1 cellular context compared by ENCODE assay signal in genomic region chr2:6826081-6826913, GRCh38.
TF ChIP-seq lines count a peak whose summit lies in the region.

No MANE protein-coding gene starts in this region.

TF ChIP-seq in K562, 482 proteins besides CTCF, POLR2A, EP300 and RAD21 (continued from another document and continues in another):
- no peak for TF ChIP-seq ZNF407 (IDR thresholded peaks at IDR 0.05; ENCODE audit: low read depth)
- TF ChIP-seq, protein P1, sequence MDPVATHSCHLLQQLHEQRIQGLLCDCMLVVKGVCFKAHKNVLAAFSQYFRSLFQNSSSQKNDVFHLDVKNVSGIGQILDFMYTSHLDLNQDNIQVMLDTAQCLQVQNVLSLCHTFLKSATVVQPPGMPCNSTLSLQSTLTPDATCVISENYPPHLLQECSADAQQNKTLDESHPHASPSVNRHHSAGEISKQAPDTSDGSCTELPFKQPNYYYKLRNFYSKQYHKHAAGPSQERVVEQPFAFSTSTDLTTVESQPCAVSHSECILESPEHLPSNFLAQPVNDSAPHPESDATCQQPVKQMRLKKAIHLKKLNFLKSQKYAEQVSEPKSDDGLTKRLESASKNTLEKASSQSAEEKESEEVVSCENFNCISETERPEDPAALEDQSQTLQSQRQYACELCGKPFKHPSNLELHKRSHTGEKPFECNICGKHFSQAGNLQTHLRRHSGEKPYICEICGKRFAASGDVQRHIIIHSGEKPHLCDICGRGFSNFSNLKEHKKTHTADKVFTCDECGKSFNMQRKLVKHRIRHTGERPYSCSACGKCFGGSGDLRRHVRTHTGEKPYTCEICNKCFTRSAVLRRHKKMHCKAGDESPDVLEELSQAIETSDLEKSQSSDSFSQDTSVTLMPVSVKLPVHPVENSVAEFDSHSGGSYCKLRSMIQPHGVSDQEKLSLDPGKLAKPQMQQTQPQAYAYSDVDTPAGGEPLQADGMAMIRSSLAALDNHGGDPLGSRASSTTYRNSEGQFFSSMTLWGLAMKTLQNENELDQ (CRISPR knock-in tag; IDR thresholded peaks at IDR 0.05; ENCODE audit: borderline replicate concordance), result no peak
- TF ChIP-seq, protein P2, sequence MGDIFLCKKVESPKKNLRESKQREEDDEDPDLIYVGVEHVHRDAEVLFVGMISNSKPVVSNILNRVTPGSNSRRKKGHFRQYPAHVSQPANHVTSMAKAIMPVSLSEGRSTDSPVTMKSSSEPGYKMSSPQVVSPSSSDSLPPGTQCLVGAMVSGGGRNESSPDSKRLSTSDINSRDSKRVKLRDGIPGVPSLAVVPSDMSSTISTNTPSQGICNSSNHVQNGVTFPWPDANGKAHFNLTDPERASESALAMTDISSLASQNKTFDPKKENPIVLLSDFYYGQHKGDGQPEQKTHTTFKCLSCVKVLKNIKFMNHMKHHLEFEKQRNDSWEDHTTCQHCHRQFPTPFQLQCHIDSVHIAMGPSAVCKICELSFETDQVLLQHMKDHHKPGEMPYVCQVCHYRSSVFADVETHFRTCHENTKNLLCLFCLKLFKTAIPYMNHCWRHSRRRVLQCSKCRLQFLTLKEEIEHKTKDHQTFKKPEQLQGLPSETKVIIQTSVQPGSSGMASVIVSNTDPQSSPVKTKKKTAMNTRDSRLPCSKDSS (IDR thresholded peaks at IDR 0.05; ENCODE audit: low read depth, partially characterized antibody), result no peak
- no peak for TF ChIP-seq MYBL2 (IDR thresholded peaks at IDR 0.05; ENCODE audit: low read depth)
- TF ChIP-seq MYBL2 (CRISPR knock-in tag; IDR thresholded peaks at IDR 0.05; ENCODE audit: borderline replicate concordance), result no peak
- no peak for TF ChIP-seq SMAD1 (IDR thresholded peaks at IDR 0.05; ENCODE audit: low read depth, low read length, partially characterized antibody)
- TF ChIP-seq SRSF3 (IDR thresholded peaks at IDR 0.05; ENCODE audit: insufficient read depth, low read length), result no peak
- TF ChIP-seq ZEB2 (IDR thresholded peaks at IDR 0.05), result 0 out of 2 replicates have a peak, but pooled peaks have one; percentile 23
- TF ChIP-seq GTF2A2 (tag; IDR thresholded peaks at IDR 0.05), result no peak
- peak; percentile 67 to 84; a peak in 3 of 4 replicates for TF ChIP-seq ETV6 (IDR thresholded peaks at IDR 0.05; ENCODE audit: borderline replicate concordance in 1 of 2, low read depth in 2 of 2, low read length in 1 of 2)
- TF ChIP-seq ETV6 (CRISPR knock-in tag; IDR thresholded peaks at IDR 0.05; ENCODE audit: borderline replicate concordance), result no peak
- TF ChIP-seq ZNF165 (CRISPR knock-in tag; IDR thresholded peaks at IDR 0.05; ENCODE audit: borderline replicate concordance), result no peak
- no peak for TF ChIP-seq ZBTB43 (CRISPR knock-in tag; IDR thresholded peaks at IDR 0.05)
- TF ChIP-seq ZNF217 (CRISPR knock-in tag; IDR thresholded peaks at IDR 0.05), result no peak
- no peak for TF ChIP-seq MECOM (CRISPR knock-in tag; IDR thresholded peaks at IDR 0.05)
- no peak for TF ChIP-seq PRPF4 (IDR thresholded peaks at IDR 0.05; ENCODE audit: insufficient read depth, low read depth, low read length, poor library complexity, severe bottlenecking)
- TF ChIP-seq SRSF9 (IDR thresholded peaks at IDR 0.05; ENCODE audit: borderline replicate concordance, low read depth, low read length), result no peak
- TF ChIP-seq ADNP (tag; IDR thresholded peaks at IDR 0.05), result no peak
- no peak for TF ChIP-seq SMAD2 (IDR thresholded peaks at IDR 0.05; ENCODE audit: low read depth, low read length)
- TF ChIP-seq FOXA1 (IDR thresholded peaks at IDR 0.05; ENCODE audit: borderline replicate concordance), result no peak
- peak; percentile 95 for TF ChIP-seq FOSL1 (tag; conservative IDR thresholded peaks at IDR 0.05)
- no peak; the same call in 1 of the 2 replicates for TF ChIP-seq STAG1 (CRISPR knock-in tag; IDR thresholded peaks at IDR 0.05; ENCODE audit: borderline replicate concordance)
- TF ChIP-seq, protein P3, sequence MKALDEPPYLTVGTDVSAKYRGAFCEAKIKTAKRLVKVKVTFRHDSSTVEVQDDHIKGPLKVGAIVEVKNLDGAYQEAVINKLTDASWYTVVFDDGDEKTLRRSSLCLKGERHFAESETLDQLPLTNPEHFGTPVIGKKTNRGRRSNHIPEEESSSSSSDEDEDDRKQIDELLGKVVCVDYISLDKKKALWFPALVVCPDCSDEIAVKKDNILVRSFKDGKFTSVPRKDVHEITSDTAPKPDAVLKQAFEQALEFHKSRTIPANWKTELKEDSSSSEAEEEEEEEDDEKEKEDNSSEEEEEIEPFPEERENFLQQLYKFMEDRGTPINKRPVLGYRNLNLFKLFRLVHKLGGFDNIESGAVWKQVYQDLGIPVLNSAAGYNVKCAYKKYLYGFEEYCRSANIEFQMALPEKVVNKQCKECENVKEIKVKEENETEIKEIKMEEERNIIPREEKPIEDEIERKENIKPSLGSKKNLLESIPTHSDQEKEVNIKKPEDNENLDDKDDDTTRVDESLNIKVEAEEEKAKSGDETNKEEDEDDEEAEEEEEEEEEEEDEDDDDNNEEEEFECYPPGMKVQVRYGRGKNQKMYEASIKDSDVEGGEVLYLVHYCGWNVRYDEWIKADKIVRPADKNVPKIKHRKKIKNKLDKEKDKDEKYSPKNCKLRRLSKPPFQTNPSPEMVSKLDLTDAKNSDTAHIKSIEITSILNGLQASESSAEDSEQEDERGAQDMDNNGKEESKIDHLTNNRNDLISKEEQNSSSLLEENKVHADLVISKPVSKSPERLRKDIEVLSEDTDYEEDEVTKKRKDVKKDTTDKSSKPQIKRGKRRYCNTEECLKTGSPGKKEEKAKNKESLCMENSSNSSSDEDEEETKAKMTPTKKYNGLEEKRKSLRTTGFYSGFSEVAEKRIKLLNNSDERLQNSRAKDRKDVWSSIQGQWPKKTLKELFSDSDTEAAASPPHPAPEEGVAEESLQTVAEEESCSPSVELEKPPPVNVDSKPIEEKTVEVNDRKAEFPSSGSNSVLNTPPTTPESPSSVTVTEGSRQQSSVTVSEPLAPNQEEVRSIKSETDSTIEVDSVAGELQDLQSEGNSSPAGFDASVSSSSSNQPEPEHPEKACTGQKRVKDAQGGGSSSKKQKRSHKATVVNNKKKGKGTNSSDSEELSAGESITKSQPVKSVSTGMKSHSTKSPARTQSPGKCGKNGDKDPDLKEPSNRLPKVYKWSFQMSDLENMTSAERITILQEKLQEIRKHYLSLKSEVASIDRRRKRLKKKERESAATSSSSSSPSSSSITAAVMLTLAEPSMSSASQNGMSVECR (CRISPR knock-in tag; IDR thresholded peaks at IDR 0.05), result no peak
- TF ChIP-seq FOXM1 (IDR thresholded peaks at IDR 0.05; ENCODE audit: low read depth), result no peak
- TF ChIP-seq FOXM1 (CRISPR knock-in tag; IDR thresholded peaks at IDR 0.05; ENCODE audit: low read depth), result no peak
- no peak for TF ChIP-seq CBX5 (IDR thresholded peaks at IDR 0.05; ENCODE audit: borderline replicate concordance, low read depth)
- TF ChIP-seq, protein P4, sequence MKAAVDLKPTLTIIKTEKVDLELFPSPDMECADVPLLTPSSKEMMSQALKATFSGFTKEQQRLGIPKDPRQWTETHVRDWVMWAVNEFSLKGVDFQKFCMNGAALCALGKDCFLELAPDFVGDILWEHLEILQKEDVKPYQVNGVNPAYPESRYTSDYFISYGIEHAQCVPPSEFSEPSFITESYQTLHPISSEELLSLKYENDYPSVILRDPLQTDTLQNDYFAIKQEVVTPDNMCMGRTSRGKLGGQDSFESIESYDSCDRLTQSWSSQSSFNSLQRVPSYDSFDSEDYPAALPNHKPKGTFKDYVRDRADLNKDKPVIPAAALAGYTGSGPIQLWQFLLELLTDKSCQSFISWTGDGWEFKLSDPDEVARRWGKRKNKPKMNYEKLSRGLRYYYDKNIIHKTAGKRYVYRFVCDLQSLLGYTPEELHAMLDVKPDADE (conservative IDR thresholded peaks at IDR 0.05; ENCODE audit: control insufficient read depth, low read depth, low read length), result no peak
- no peak for TF ChIP-seq ZNF668 (CRISPR knock-in tag; IDR thresholded peaks at IDR 0.05)
- TF ChIP-seq KDM1A (IDR thresholded peaks at IDR 0.05), result peak in 1 of 2 experiments; percentile 53; a peak in 2 of 4 replicates
- TF ChIP-seq, protein P5, sequence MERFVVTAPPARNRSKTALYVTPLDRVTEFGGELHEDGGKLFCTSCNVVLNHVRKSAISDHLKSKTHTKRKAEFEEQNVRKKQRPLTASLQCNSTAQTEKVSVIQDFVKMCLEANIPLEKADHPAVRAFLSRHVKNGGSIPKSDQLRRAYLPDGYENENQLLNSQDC (CRISPR knock-in tag; IDR thresholded peaks at IDR 0.05), result no peak
- peak; percentile 32; the same call in 1 of the 2 replicates for TF ChIP-seq SMAD4 (CRISPR knock-in tag; conservative IDR thresholded peaks at IDR 0.05)
- TF ChIP-seq RBM15 (IDR thresholded peaks at IDR 0.05; ENCODE audit: insufficient read depth, low read length), result no peak
- TF ChIP-seq SLC30A9 (CRISPR knock-in tag; IDR thresholded peaks at IDR 0.05), result no peak
- TF ChIP-seq CCAR2 (IDR thresholded peaks at IDR 0.05; ENCODE audit: low read depth, low read length), result no peak
- TF ChIP-seq SMARCE1 (IDR thresholded peaks at IDR 0.05), result peak; percentile 63
- TF ChIP-seq CSDE1 (IDR thresholded peaks at IDR 0.05), result no peak
- TF ChIP-seq GABPB2 (CRISPR knock-in tag; conservative IDR thresholded peaks at IDR 0.05), result no peak
- no peak for TF ChIP-seq KLF16 (IDR thresholded peaks at IDR 0.05)
- TF ChIP-seq TCF7L2 (IDR thresholded peaks at IDR 0.05; ENCODE audit: low read depth, low read length), result no peak
- peak; percentile 85 for TF ChIP-seq ARID2 (IDR thresholded peaks at IDR 0.05)
- TF ChIP-seq USF1 (CRISPR knock-in tag; IDR thresholded peaks at IDR 0.05), result no peak
